2 cellular contexts compared by ENCODE assay signal in the genomic region with DNA sequence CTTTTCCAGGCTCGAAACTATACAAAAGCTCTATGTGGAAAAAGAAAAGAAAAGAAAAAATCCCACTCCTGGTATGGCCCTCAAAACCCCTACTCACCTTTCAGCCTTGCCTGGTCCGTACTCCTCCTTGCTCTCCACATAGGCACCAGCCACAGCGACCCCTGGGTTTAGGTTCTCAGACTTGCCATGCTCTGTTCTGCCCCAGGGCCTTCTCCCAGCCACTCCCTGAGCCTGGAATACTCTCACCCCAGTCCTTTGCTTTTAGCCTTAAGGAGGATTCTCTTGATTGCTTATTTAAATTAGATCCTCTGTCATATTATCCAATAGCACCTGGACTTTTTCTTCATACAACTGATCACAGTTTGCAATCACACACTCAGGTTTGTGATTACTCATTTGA.
TF ChIP-seq lines count a peak whose summit lies in the region.

No MANE protein-coding gene starts in this region.

TF ChIP-seq in HCT116, 20 proteins besides CTCF, POLR2A, EP300 and RAD21 (continued from another document):
- TF ChIP-seq, protein P1, sequence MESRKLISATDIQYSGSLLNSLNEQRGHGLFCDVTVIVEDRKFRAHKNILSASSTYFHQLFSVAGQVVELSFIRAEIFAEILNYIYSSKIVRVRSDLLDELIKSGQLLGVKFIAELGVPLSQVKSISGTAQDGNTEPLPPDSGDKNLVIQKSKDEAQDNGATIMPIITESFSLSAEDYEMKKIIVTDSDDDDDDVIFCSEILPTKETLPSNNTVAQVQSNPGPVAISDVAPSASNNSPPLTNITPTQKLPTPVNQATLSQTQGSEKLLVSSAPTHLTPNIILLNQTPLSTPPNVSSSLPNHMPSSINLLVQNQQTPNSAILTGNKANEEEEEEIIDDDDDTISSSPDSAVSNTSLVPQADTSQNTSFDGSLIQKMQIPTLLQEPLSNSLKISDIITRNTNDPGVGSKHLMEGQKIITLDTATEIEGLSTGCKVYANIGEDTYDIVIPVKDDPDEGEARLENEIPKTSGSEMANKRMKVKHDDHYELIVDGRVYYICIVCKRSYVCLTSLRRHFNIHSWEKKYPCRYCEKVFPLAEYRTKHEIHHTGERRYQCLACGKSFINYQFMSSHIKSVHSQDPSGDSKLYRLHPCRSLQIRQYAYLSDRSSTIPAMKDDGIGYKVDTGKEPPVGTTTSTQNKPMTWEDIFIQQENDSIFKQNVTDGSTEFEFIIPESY (IDR thresholded peaks at IDR 0.05; ENCODE audit: extremely low read depth, insufficient replicate concordance, low read length), result no peak
- no peak for TF ChIP-seq EZH2 (IDR thresholded peaks at IDR 0.05)
- no peak for TF ChIP-seq CBX3 (IDR thresholded peaks at IDR 0.05; ENCODE audit: low read depth)
- TF ChIP-seq ELF1 (IDR thresholded peaks at IDR 0.05; ENCODE audit: borderline replicate concordance, low read depth), result no peak
- TF ChIP-seq SIN3A (IDR thresholded peaks at IDR 0.05; ENCODE audit: low read depth), result no peak
- no peak for TF ChIP-seq EZH2phosphoT487 (IDR thresholded peaks at IDR 0.05; ENCODE audit: borderline replicate concordance)
- TF ChIP-seq, protein P2, sequence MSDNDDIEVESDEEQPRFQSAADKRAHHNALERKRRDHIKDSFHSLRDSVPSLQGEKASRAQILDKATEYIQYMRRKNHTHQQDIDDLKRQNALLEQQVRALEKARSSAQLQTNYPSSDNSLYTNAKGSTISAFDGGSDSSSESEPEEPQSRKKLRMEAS (IDR thresholded peaks at IDR 0.05), result no peak
- TF ChIP-seq, protein P3, sequence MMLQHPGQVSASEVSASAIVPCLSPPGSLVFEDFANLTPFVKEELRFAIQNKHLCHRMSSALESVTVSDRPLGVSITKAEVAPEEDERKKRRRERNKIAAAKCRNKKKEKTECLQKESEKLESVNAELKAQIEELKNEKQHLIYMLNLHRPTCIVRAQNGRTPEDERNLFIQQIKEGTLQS (IDR thresholded peaks at IDR 0.05), result no peak
- TF ChIP-seq, protein P4, sequence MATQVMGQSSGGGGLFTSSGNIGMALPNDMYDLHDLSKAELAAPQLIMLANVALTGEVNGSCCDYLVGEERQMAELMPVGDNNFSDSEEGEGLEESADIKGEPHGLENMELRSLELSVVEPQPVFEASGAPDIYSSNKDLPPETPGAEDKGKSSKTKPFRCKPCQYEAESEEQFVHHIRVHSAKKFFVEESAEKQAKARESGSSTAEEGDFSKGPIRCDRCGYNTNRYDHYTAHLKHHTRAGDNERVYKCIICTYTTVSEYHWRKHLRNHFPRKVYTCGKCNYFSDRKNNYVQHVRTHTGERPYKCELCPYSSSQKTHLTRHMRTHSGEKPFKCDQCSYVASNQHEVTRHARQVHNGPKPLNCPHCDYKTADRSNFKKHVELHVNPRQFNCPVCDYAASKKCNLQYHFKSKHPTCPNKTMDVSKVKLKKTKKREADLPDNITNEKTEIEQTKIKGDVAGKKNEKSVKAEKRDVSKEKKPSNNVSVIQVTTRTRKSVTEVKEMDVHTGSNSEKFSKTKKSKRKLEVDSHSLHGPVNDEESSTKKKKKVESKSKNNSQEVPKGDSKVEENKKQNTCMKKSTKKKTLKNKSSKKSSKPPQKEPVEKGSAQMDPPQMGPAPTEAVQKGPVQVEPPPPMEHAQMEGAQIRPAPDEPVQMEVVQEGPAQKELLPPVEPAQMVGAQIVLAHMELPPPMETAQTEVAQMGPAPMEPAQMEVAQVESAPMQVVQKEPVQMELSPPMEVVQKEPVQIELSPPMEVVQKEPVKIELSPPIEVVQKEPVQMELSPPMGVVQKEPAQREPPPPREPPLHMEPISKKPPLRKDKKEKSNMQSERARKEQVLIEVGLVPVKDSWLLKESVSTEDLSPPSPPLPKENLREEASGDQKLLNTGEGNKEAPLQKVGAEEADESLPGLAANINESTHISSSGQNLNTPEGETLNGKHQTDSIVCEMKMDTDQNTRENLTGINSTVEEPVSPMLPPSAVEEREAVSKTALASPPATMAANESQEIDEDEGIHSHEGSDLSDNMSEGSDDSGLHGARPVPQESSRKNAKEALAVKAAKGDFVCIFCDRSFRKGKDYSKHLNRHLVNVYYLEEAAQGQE (IDR thresholded peaks at IDR 0.05; ENCODE audit: low read depth), result no peak
- no peak for TF ChIP-seq EGR1 (IDR thresholded peaks at IDR 0.05; ENCODE audit: low read depth)
- TF ChIP-seq CEBPB (IDR thresholded peaks at IDR 0.05; ENCODE audit: low read depth), result no peak
- no peak for TF ChIP-seq SP1 (IDR thresholded peaks at IDR 0.05; ENCODE audit: low read depth)
- no peak for TF ChIP-seq ZFX (IDR thresholded peaks at IDR 0.05)
- TF ChIP-seq FOSL1 (IDR thresholded peaks at IDR 0.05; ENCODE audit: low read depth), result no peak
- no peak for TF ChIP-seq TCF7L2 (IDR thresholded peaks at IDR 0.05; ENCODE audit: borderline replicate concordance, extremely low read depth, insufficient read depth, insufficient read length)
TF ChIP-seq in HCT116: peak in this region for 0.

TF ChIP-seq in WTC11, 78 proteins besides CTCF, POLR2A, EP300 and RAD21 (continued from another document):
- TF ChIP-seq NR1H2 (CRISPR knock-in tag; IDR thresholded peaks at IDR 0.05) (no peak), OVOL2 (CRISPR knock-in tag; IDR thresholded peaks at IDR 0.05; ENCODE audit: borderline replicate concordance) (no peak), GABPB1 (CRISPR knock-in tag; IDR thresholded peaks at IDR 0.05) (no peak)
